ENCODE assay signal across 20 cellular contexts in the genomic region with DNA sequence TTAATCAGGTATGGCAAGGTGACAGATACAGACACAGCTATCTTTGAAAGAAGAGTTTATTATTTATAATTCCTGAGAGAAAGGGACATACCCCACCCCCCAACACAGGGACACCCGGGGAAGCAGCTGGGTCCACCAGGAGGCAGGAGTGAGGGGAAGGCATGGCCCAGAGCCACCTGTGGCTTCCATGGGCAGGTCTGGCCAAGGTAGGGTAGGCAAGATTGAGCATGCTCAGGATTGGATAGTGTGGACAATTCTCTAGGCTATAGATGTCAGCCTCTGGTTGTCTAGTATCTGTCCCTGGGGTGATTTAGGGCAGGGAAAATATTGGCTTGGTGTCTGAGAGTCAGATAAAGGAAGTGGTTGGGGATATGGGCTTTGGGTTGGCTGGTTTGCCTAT. TPM values are rescaled to one million over a fixed set of nuclear protein-coding genes. Genes with fewer than 3 reads are reported as not detected.
A peak's percentile ranks its signal among the peaks of the same experiment; 100 is the strongest.
DNase-seq lines count a peak whose midpoint lies in the region; ATAC-seq and TF ChIP-seq lines count a peak whose summit lies in the region.
"Had no signal": no experiment of that assay in that cellular context is flagged by ENCODE, and none has a peak within 500 bp of the region (broad histone marks: within the 10 kb centered on the region; RNA-seq: fewer than 3 reads in every experiment).

No MANE protein-coding gene starts in this region.

- H3K36me3 ChIP-seq in endodermal cell (ENCODE audit: control insufficient read depth, insufficient read depth, low read length) (no peaks in the 10 kb centered on the region), upper lobe of right lung (no peaks in the 10 kb centered on the region), esophagus muscularis mucosa (no peaks in the 10 kb centered on the region)
- H3K36me3 ChIP-seq: SJSA1 had no signal

- 64% methylated on average over 1 of the region's 1 CpG; no CpG with 5 or more reads in 1 of the 2 experiments for WGBS in endodermal cell (ENCODE audit: insufficient coverage in 1 of 2, insufficient read length in 1 of 2), 2 experiments
- 83% methylated on average over 1 of the region's 1 CpG for WGBS in esophagus muscularis mucosa

- POLR2A ChIA-PET in activated naive CD8-positive, alpha-beta T cell treated with anti-CD3 and anti-CD28 coated beads, Interleukin-2, amount 10 ng/mL, durations not matched to agents 7 days and 5 days (lab: Charles Lee), result interaction anchor here (0.7 to 1.1 kb wide), 2 partner anchors 22 to 457 kb away, joined by 3 to 4 read pairs; no protein-coding TSS in a partner anchor

- intact Hi-C loops in upper lobe of right lung (cut with DNase I) (no loop called here), esophagus muscularis mucosa (cut with DNase I) (no loop called here)

- ATAC-seq in activated naive CD8-positive, alpha-beta T cell treated with anti-CD3 and anti-CD28 coated beads, Interleukin-2, amount 10 ng/mL, durations not matched to agents 7 days and 5 days (ENCODE audit: low read depth), result peak; percentile 24
- ATAC-seq in upper lobe of right lung (no peak), HG03565 (IDR thresholded peaks at IDR 0.05; ENCODE audit: unreplicated experiment) (no peak)
- ATAC-seq: A549 had no signal

- no peak overlapping the region for H3K9ac ChIP-seq in endodermal cell (ENCODE audit: extremely low read depth, low read length, poor library complexity, severe bottlenecking)
- H3K9ac ChIP-seq: GM23248 had no signal

- TF ChIP-seq CTCF in endodermal cell (conservative IDR thresholded peaks at IDR 0.05), result peak; percentile 49
- no peak for TF ChIP-seq CTCF in upper lobe of right lung (IDR thresholded peaks at IDR 0.05)
- no peak for TF ChIP-seq CTCF in esophagus muscularis mucosa (IDR thresholded peaks at IDR 0.05)

- peaks cover 2% of the 10 kb centered on the region for H3K9me3 Mint-ChIP-seq in activated naive CD8-positive, alpha-beta T cell treated with anti-CD3 and anti-CD28 coated beads, Interleukin-2, amount 10 ng/mL, durations not matched to agents 7 days and 5 days
- no peaks in the 10 kb centered on the region for H3K9me3 Mint-ChIP-seq in activated naive CD8-positive, alpha-beta T cell treated with anti-CD3 and anti-CD28 coated beads for 36 hours
- peaks cover 4% of the 10 kb centered on the region for H3K9me3 Mint-ChIP-seq in endodermal cell

- peak overlapping the region; percentile 53 for H3K4me3 Mint-ChIP-seq in activated naive CD8-positive, alpha-beta T cell treated with anti-CD3 and anti-CD28 coated beads, Interleukin-2, amount 10 ng/mL, durations not matched to agents 7 days and 5 days
- no peak overlapping the region for H3K4me3 Mint-ChIP-seq in activated naive CD8-positive, alpha-beta T cell treated with anti-CD3 and anti-CD28 coated beads for 36 hours
- H3K4me3 Mint-ChIP-seq in endodermal cell, result no peak overlapping the region

- DNase-seq in activated naive CD8-positive, alpha-beta T cell treated with anti-CD3 and anti-CD28 coated beads, Interleukin-2, amount 10 ng/mL, durations not matched to agents 7 days and 5 days, result no peak
- no peak for DNase-seq in activated naive CD8-positive, alpha-beta T cell treated with anti-CD3 and anti-CD28 coated beads for 36 hours
- peak; percentile 31 for DNase-seq in OCI-M1 (lab: John Stamatoyannopoulos, UW)
- DNase-seq in endodermal cell, result no peak
- peak; percentile 5 for DNase-seq in upper lobe of right lung
- no peak for DNase-seq in esophagus muscularis mucosa (ENCODE audit: extremely low spot score)
- no peak for DNase-seq in NCI-H226
- DNase-seq: C1 segment of cervical spinal cord, DMS79 treated with DMSO at 0.1 percent for 48 hours, GM23248, IMR-90, Kasumi-1, NCI-H1417, NCI-H187 treated with DMSO at 0.1 percent for 48 hours, NCI-H748 treated with DMSO at 0.1 percent for 48 hours had no signal

- H3K27ac ChIP-seq in endodermal cell (ENCODE audit: low read depth, low read length) (no peak overlapping the region), upper lobe of right lung (no peak overlapping the region), esophagus muscularis mucosa (replicated peaks in 1 of 4) (no peak overlapping the region)
- H3K27ac ChIP-seq: A549, GM23248, SJSA1 had no signal

- TF ChIP-seq EP300 in esophagus muscularis mucosa (IDR thresholded peaks at IDR 0.05), result no peak

- H3K4me1 Mint-ChIP-seq in activated naive CD8-positive, alpha-beta T cell treated with anti-CD3 and anti-CD28 coated beads, Interleukin-2, amount 10 ng/mL, durations not matched to agents 7 days and 5 days, result peaks cover 55% of the 10 kb centered on the region
- peaks cover 28% of the 10 kb centered on the region for H3K4me1 Mint-ChIP-seq in activated naive CD8-positive, alpha-beta T cell treated with anti-CD3 and anti-CD28 coated beads for 36 hours
- peaks cover 2% of the 10 kb centered on the region for H3K4me1 Mint-ChIP-seq in endodermal cell

- H3K27me3 Mint-ChIP-seq in activated naive CD8-positive, alpha-beta T cell treated with anti-CD3 and anti-CD28 coated beads, Interleukin-2, amount 10 ng/mL, durations not matched to agents 7 days and 5 days, result no peaks in the 10 kb centered on the region
- peaks cover 14% of the 10 kb centered on the region for H3K27me3 Mint-ChIP-seq in activated naive CD8-positive, alpha-beta T cell treated with anti-CD3 and anti-CD28 coated beads for 36 hours
- peaks cover 10% of the 10 kb centered on the region for H3K27me3 Mint-ChIP-seq in endodermal cell (ENCODE audit: insufficient read depth)

- no peak for TF ChIP-seq POLR2A in esophagus muscularis mucosa (IDR thresholded peaks at IDR 0.05; ENCODE audit: low read depth)

- H3K27ac Mint-ChIP-seq in activated naive CD8-positive, alpha-beta T cell treated with anti-CD3 and anti-CD28 coated beads, Interleukin-2, amount 10 ng/mL, durations not matched to agents 7 days and 5 days, result peak overlapping the region; percentile 67
- no peak overlapping the region for H3K27ac Mint-ChIP-seq in activated naive CD8-positive, alpha-beta T cell treated with anti-CD3 and anti-CD28 coated beads for 36 hours
- no peak overlapping the region for H3K27ac Mint-ChIP-seq in endodermal cell

- H3K4me3 ChIP-seq in endodermal cell (ENCODE audit: low read length) (no peak overlapping the region), upper lobe of right lung (no peak overlapping the region), esophagus muscularis mucosa (no peak overlapping the region)
- H3K4me3 ChIP-seq: A549, GM23248, SJSA1 had no signal

- H3K9me3 ChIP-seq in endodermal cell (ENCODE audit: control insufficient read depth, low read length) (peaks cover 10% of the 10 kb centered on the region), upper lobe of right lung (no peaks in the 10 kb centered on the region), esophagus muscularis mucosa (no peaks in the 10 kb centered on the region)
- H3K9me3 ChIP-seq: A549, SJSA1 had no signal

- peaks cover 12% of the 10 kb centered on the region for H3K36me3 Mint-ChIP-seq in activated naive CD8-positive, alpha-beta T cell treated with anti-CD3 and anti-CD28 coated beads, Interleukin-2, amount 10 ng/mL, durations not matched to agents 7 days and 5 days
- H3K36me3 Mint-ChIP-seq in activated naive CD8-positive, alpha-beta T cell treated with anti-CD3 and anti-CD28 coated beads for 36 hours, result no peaks in the 10 kb centered on the region
- H3K36me3 Mint-ChIP-seq in endodermal cell (ENCODE audit: low read depth), result no peaks in the 10 kb centered on the region

- H3K4me1 ChIP-seq in endodermal cell (ENCODE audit: control insufficient read depth, insufficient read depth, low read length) (peaks cover 6% of the 10 kb centered on the region), upper lobe of right lung (no peaks in the 10 kb centered on the region), esophagus muscularis mucosa (peaks cover 0 to 10% (median 4%) of the 10 kb centered on the region in 4 donors)
- H3K4me1 ChIP-seq: A549, SJSA1 had no signal

- H3K27me3 ChIP-seq in endodermal cell (ENCODE audit: control insufficient read depth, insufficient read depth, low read length, poor library complexity, severe bottlenecking) (no peaks in the 10 kb centered on the region), upper lobe of right lung (no peaks in the 10 kb centered on the region), esophagus muscularis mucosa (peaks cover 0 to 11% (median 0%) of the 10 kb centered on the region in 4 donors)
- H3K27me3 ChIP-seq: SJSA1 had no signal

RNA-seq across cellular contexts. Expression of a gene that starts 27.5 kb away (rescaled TPM):
- total RNA-seq in activated naive CD8-positive, alpha-beta T cell treated with anti-CD3 and anti-CD28 coated beads, Interleukin-2, amount 10 ng/mL, durations not matched to agents 7 days and 5 days, result 1 to 10 TPM; 3.0 to 3.1 TPM
- not detected for total RNA-seq in activated naive CD8-positive, alpha-beta T cell treated with anti-CD3 and anti-CD28 coated beads for 36 hours
- not detected for total RNA-seq in endodermal cell
- polyA plus RNA-seq in endodermal cell (2013, experiment 1 of 2), result not detected
- not detected for polyA plus RNA-seq in endodermal cell (2013, experiment 2 of 2)
- total RNA-seq in upper lobe of right lung, result not detected
- total RNA-seq in esophagus muscularis mucosa, result not detected
- total RNA-seq: G401, GM23248, HT-29, IMR-90, SJSA1 had no signal
- polyA plus RNA-seq: A549, GM23248, IMR-90 had no signal

RNA-seq across cellular contexts. Expression of a gene that starts 37.4 kb away (rescaled TPM):
- total RNA-seq in activated naive CD8-positive, alpha-beta T cell treated with anti-CD3 and anti-CD28 coated beads, Interleukin-2, amount 10 ng/mL, durations not matched to agents 7 days and 5 days, result under 1 TPM; 0.30 to 0.40 TPM
- total RNA-seq in activated naive CD8-positive, alpha-beta T cell treated with anti-CD3 and anti-CD28 coated beads for 36 hours, result not detected
- total RNA-seq in endodermal cell, result not detected
- not detected for polyA plus RNA-seq in endodermal cell (2013, experiment 1 of 2)
- polyA plus RNA-seq in endodermal cell (2013, experiment 2 of 2), result not detected
- total RNA-seq in upper lobe of right lung, result 3.0 TPM
- under 1 TPM in 3 of 4 donors, not detected in 1; 0.17 to 0.33 (median 0.26) TPM for total RNA-seq in esophagus muscularis mucosa
- total RNA-seq: G401, GM23248, IMR-90, SJSA1 had no signal
- polyA plus RNA-seq: A549, GM23248, IMR-90 had no signal

RNA-seq across cellular contexts. Expression of a gene that starts 38.4 kb away (rescaled TPM):
- under 1 TPM in 1 of 2 experiments, not detected in 1; 0.17 TPM for total RNA-seq in activated naive CD8-positive, alpha-beta T cell treated with anti-CD3 and anti-CD28 coated beads, Interleukin-2, amount 10 ng/mL, durations not matched to agents 7 days and 5 days
- under 1 TPM; 0.41 to 0.58 TPM for total RNA-seq in activated naive CD8-positive, alpha-beta T cell treated with anti-CD3 and anti-CD28 coated beads for 36 hours
- total RNA-seq in endodermal cell (under 1 TPM; 0.15 to 0.20 TPM), upper lobe of right lung (7.2 TPM), esophagus muscularis mucosa (1 to 10 TPM; 3.7 to 8.4 (median 4.4) TPM)
- polyA plus RNA-seq in endodermal cell (2013, experiment 1 of 2), result 2.2 TPM
- polyA plus RNA-seq in endodermal cell (2013, experiment 2 of 2), result 1.9 TPM
- total RNA-seq: G401, GM23248, HT-29, SJSA1 had no signal
- polyA plus RNA-seq: GM23248 had no signal

Comparison
In these comparisons a context has a peak if more than half of its experiments do, and no peak if none do; other contexts are left out.
1. DNase-seq: peak in OCI-M1 (single experiment) and upper lobe of right lung (single experiment); none in activated naive CD8-positive, alpha-beta T cell treated with anti-CD3 and anti-CD28 coated beads, Interleukin-2, amount 10 ng/mL, durations not matched to agents 7 days and 5 days (single experiment), activated naive CD8-positive, alpha-beta T cell treated with anti-CD3 and anti-CD28 coated beads for 36 hours (single experiment), endodermal cell (single experiment), esophagus muscularis mucosa (single experiment) and NCI-H226 (single experiment).